25 cellular contexts compared by ENCODE assay signal in the genomic region with DNA sequence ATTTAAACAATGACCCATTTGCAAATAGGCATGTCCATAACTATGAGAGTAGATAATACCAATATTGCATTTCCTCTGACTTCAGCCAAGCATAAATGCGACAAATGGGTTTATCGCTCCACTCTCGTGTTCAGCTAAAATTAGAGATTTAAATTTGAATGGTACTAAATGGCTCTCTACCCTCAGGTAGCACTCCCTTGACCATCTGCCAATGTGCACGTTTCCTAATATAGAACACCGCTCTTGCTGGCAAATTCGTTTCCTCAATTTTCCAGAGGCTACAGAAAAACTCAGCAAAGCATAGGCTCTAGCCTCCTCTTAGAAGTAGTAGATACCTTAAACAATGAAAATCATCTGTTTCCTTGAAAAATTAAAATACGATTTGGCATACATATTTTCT.
"Had no signal": no experiment of that assay in that cellular context is flagged by ENCODE, and none has a peak within 500 bp of the region (broad histone marks: within the 10 kb centered on the region; RNA-seq: fewer than 3 reads in every experiment).

No MANE protein-coding gene starts in this region.

- H3K27me3 ChIP-seq: ascending aorta, body of pancreas had no signal

- H3K9me3 ChIP-seq: ascending aorta had no signal

- DNase-seq: activated B cell treated with CpG ODN at 0.5 μM for 24 hours; activated CD4-positive, alpha-beta memory T cell treated with anti-CD3 and anti-CD28 coated beads for 36 hours; activated CD4-positive, alpha-beta T cell treated with anti-CD3 and anti-CD28 coated beads for 1 hour; activated CD4-positive, alpha-beta T cell treated with anti-CD3 and anti-CD28 coated beads, Interleukin-2, amount 10 ng/mL, durations not matched to agents 7 days and 5 days; activated CD8-positive, alpha-beta memory T cell treated with anti-CD3 and anti-CD28 coated beads for 24 hours; activated effector memory CD4-positive, alpha-beta T cell treated with anti-CD3 and anti-CD28 coated beads, Interleukin-2, amount 50 U/mL, for 16 hours; activated naive CD4-positive, alpha-beta T cell treated with Interleukin-2 at 50 U/mL for 16 hours; activated naive CD8-positive, alpha-beta T cell treated with anti-CD3 and anti-CD28 coated beads, Interleukin-2, amount 50 U/mL, for 24 hours; activated T-cell treated with anti-CD3 and anti-CD28 coated beads, Interleukin-2, amount 50 U/mL, for 4 hours; amniotic stem cell; body of pancreas; central memory CD4-positive, alpha-beta T cell; Kasumi-1; KBM-7; NCI-H1105 treated with DMSO at 0.1 percent for 48 hours; NCI-H187; NCI-H446; NCI-H524 treated with DMSO at 0.1 percent for 48 hours; NCI-H82; RPMI8226; T-cell; T-helper 2 cell; T1000 had no signal

- H3K27ac ChIP-seq: ascending aorta, body of pancreas, SK-N-MC had no signal

- H3K4me1 ChIP-seq: ascending aorta, body of pancreas had no signal

- H3K4me3 ChIP-seq: ascending aorta, body of pancreas, SK-N-MC had no signal

- H3K36me3 ChIP-seq: ascending aorta had no signal
